Comparison of ENCODE assay signal across 8 cellular contexts in genomic region chr3:70531063-70531657, GRCh38.
DNase-seq lines count a peak whose midpoint lies in the region; ATAC-seq, FAIRE-seq and TF ChIP-seq lines count a peak whose summit lies in the region.

No MANE protein-coding gene starts in this region.

- TF ChIP-seq CTCF in right atrium auricular region (IDR thresholded peaks at IDR 0.05) (peak; percentile 28 to 71), thoracic aorta (IDR thresholded peaks at IDR 0.05) (peak; percentile 50)

- H3K27me3 ChIP-seq in right atrium auricular region (no peaks in the 10 kb centered on the region), thoracic aorta (replicated peaks; ENCODE audit: insufficient read depth) (no peaks in the 10 kb centered on the region)

- H3K9me3 ChIP-seq in right atrium auricular region (no peaks in the 10 kb centered on the region), thoracic aorta (no peaks in the 10 kb centered on the region)

- in situ Hi-C loops in SK-MEL-5 (cut with HindIII; ENCODE audit: low pct_unique_long_range_greater_than_20kb, low sequenced_read_pairs), result no loop called here

- no peak for ATAC-seq in Right ventricle myocardium superior (ENCODE audit: poor library complexity)
- no peak for ATAC-seq in thoracic aorta (ENCODE audit: insufficient number of reproducible peaks, low FRiP score, low read depth)
- ATAC-seq in HG03280 (IDR thresholded peaks at IDR 0.05; ENCODE audit: unreplicated experiment), result no peak

- H3K27ac ChIP-seq in right atrium auricular region (no peak overlapping the region), thoracic aorta (no peak overlapping the region)

- H3K4me1 ChIP-seq in right atrium auricular region (no peaks in the 10 kb centered on the region), thoracic aorta (ENCODE audit: control insufficient read depth in 1 of 2, low read depth in 2 of 2) (peaks cover 6 to 9% of the 10 kb centered on the region in 2 donors)

- DNase-seq in right atrium auricular region (ENCODE audit: low spot score) (no peak), Right ventricle myocardium superior (no peak), SK-MEL-5 (ENCODE audit: low read depth, low spot score) (peak; percentile 62), frontal cortex (ENCODE audit: low spot score in 2 of 2) (peak in 1 of 2 donors; percentile 6), thoracic aorta (ENCODE audit: low spot score) (no peak), activated T-cell treated with anti-CD3 and anti-CD28 coated beads for 4 hours (no peak), NCI-H1048 (lab: John Stamatoyannopoulos, UW) (no peak)

- peak; percentile 97 for FAIRE-seq in frontal cortex (lab: Jason Lieb, UNC)

- no peaks in the 10 kb centered on the region for H3K36me3 ChIP-seq in right atrium auricular region
- no peaks in the 10 kb centered on the region for H3K36me3 ChIP-seq in thoracic aorta

- intact Hi-C loops in Right ventricle myocardium superior (cut with DNase I), result no loop called here

- H3K4me3 ChIP-seq in right atrium auricular region (no peak overlapping the region), thoracic aorta (no peak overlapping the region)
